9 cellular contexts compared by ENCODE assay signal in the genomic region with DNA sequence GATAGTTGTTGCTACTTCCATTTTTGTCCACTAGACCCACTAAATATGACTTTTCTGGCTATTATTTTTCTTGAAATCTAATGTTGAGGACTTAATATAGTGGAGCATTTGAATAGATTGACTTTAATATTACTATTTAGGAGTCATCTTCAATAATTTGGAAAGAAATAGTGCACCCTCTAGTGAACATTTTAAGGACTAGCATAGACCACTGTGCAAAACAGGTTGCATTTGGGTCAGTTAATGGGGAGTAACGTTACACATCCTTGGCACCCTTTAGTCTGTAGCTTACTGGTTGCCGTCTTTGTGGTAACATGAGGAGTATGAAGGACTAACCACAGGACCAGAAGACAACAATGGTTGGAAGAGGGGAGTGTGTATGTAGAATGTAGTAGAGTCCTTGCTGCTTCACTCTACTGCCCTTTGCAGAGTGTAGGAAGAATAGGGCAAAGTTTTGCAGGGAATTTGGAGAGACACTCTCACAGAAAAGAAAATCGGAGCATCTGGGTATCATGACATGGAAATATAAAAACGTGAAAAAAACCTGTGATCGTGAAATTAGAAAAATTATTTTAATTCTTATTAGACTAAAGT. TPM values are rescaled to one million over a fixed set of nuclear protein-coding genes. Genes with fewer than 3 reads are reported as not detected.
DNase-seq lines count a peak whose midpoint lies in the region; ATAC-seq and TF ChIP-seq lines count a peak whose summit lies in the region.
"Had no signal": no experiment of that assay in that cellular context is flagged by ENCODE, and none has a peak within 500 bp of the region (broad histone marks: within the 10 kb centered on the region; RNA-seq: fewer than 3 reads in every experiment).

No MANE protein-coding gene starts in this region.

- H4K91ac ChIP-seq in neuronal stem cell (ENCODE audit: low read depth, low read length, poor library complexity): no peak overlapping the region

- H2BK12ac ChIP-seq in neuronal stem cell (ENCODE audit: low read length): no peak overlapping the region

- H3K4ac ChIP-seq in neuronal stem cell (ENCODE audit: low read length): no peak overlapping the region

- no peaks in the 10 kb centered on the region for H3K79me1 ChIP-seq in neuronal stem cell (ENCODE audit: low read depth, low read length)

- no peak overlapping the region for H3K14ac ChIP-seq in neuronal stem cell (ENCODE audit: low read length)

- no peak overlapping the region for H3K18ac ChIP-seq in neuronal stem cell (ENCODE audit: low read length)

- no peaks in the 10 kb centered on the region for H3K27me3 ChIP-seq in neuronal stem cell (ENCODE audit: control insufficient read depth in 3 of 3, insufficient read depth in 3 of 3, low read depth in 1 of 3, low read length in 3 of 3)

- H4K8ac ChIP-seq in neuronal stem cell (ENCODE audit: low read depth, low read length): no peak overlapping the region

- H2BK15ac ChIP-seq in neuronal stem cell (ENCODE audit: low read length): no peak overlapping the region

- ATAC-seq in GM21619 (IDR thresholded peaks at IDR 0.05; ENCODE audit: unreplicated experiment): no peak
- no peak for ATAC-seq in GM21786 (IDR thresholded peaks at IDR 0.05; ENCODE audit: unreplicated experiment)

- H3K36me3 ChIP-seq in neuronal stem cell (replicated peaks in 1 of 2; ENCODE audit: control insufficient read depth in 2 of 2, insufficient read depth in 2 of 2, low read length in 2 of 2): no peaks in the 10 kb centered on the region

- no peaks in the 10 kb centered on the region for H3K36me3 Mint-ChIP-seq in progenitor cell of endocrine pancreas (ENCODE audit: insufficient read depth)

- H3K9me3 Mint-ChIP-seq in progenitor cell of endocrine pancreas (ENCODE audit: low read depth): no peaks in the 10 kb centered on the region

- no peak overlapping the region for H3K27ac Mint-ChIP-seq in progenitor cell of endocrine pancreas

- TF ChIP-seq CTCF in epithelial cell of esophagus (IDR thresholded peaks at IDR 0.05; ENCODE audit: insufficient read depth, low read depth, low read length, missing control alignments) (peak; percentile 54), progenitor cell of endocrine pancreas (IDR thresholded peaks at IDR 0.05; ENCODE audit: unreplicated experiment) (peak; percentile 40)

- no peaks in the 10 kb centered on the region for H3K4me1 ChIP-seq in neuronal stem cell (ENCODE audit: control insufficient read depth in 2 of 2, insufficient read depth in 1 of 2, low read depth in 1 of 2, low read length in 2 of 2)

- no peak overlapping the region for H3K4me2 ChIP-seq in neuronal stem cell (ENCODE audit: insufficient read depth, low read length, poor library complexity, severe bottlenecking)

- no peak overlapping the region for H2AK5ac ChIP-seq in neuronal stem cell (ENCODE audit: low read depth, low read length)

- no peak overlapping the region for H3K23ac ChIP-seq in neuronal stem cell (ENCODE audit: low read depth, low read length, poor library complexity)

- no peak overlapping the region for H3K4me3 Mint-ChIP-seq in progenitor cell of endocrine pancreas (ENCODE audit: low read depth)

- no peak overlapping the region for H3K27ac ChIP-seq in neuronal stem cell (replicated peaks; ENCODE audit: low read length)

- H3K4me1 Mint-ChIP-seq in progenitor cell of endocrine pancreas (ENCODE audit: low read depth): no peaks in the 10 kb centered on the region

- H2BK120ac ChIP-seq in neuronal stem cell (ENCODE audit: low read depth, low read length): no peak overlapping the region

- peaks cover 5% of the 10 kb centered on the region for H3K27me3 Mint-ChIP-seq in progenitor cell of endocrine pancreas

- WGBS in neuronal stem cell (ENCODE audit: extremely low coverage in 2 of 2, insufficient read length in 2 of 2, insufficient replicate concordance in 1 of 2), 2 donors: no CpG with 5 or more reads among the region's 5 CpGs

- H3K9ac ChIP-seq in neuronal stem cell (ENCODE audit: low read depth, low read length, poor library complexity): no peak overlapping the region

- DNase-seq in DMS53 (lab: John Stamatoyannopoulos, UW): peak; percentile 48
- DNase-seq in DMS53 treated with DMSO at 0.1 percent for 48 hours (lab: John Stamatoyannopoulos, UW; ENCODE audit: unreplicated experiment): no peak
- DNase-seq in NCI-H226: peak; percentile 32
- peak; percentile 39 for DNase-seq in epithelial cell of esophagus (ENCODE audit: low read depth)
- DNase-seq in progenitor cell of endocrine pancreas (ENCODE audit: low spot score, unreplicated experiment): no peak
- DNase-seq in neuronal stem cell (ENCODE audit: low spot score): no peak

- H3K9me3 ChIP-seq in neuronal stem cell (replicated peaks in 1 of 2; ENCODE audit: control insufficient read depth in 2 of 2, insufficient read depth in 1 of 2, low read depth in 1 of 2, low read length in 2 of 2): peaks cover 0 to 2% of the 10 kb centered on the region in 2 donors

- H2BK5ac ChIP-seq in neuronal stem cell (ENCODE audit: low read length): no peak overlapping the region

- H3K4me3 ChIP-seq in epithelial cell of esophagus (ENCODE audit: low read length): no peak overlapping the region
- no peak overlapping the region for H3K4me3 ChIP-seq in neuronal stem cell (ENCODE audit: low read length in 2 of 2)

- H2AFZ ChIP-seq in neuronal stem cell (ENCODE audit: low read length): no peak overlapping the region

RNA-seq across cellular contexts. Expression of gene RFPL4B, which starts 25.2 kb away (rescaled TPM):
- total RNA-seq in progenitor cell of endocrine pancreas: not detected in 2 replicates
- polyA plus RNA-seq in neuronal stem cell (2013, experiment 1 of 2): not detected
- polyA plus RNA-seq in neuronal stem cell (2013, experiment 2 of 2): 0.01 TPM
- polyA plus RNA-seq: esophagus had no signal

Comparison
In these comparisons a context has a peak if more than half of its experiments do, and no peak if none do; other contexts are left out.
1. DNase-seq: peak in DMS53 (single experiment), NCI-H226 (single experiment) and epithelial cell of esophagus (single experiment); none in DMS53 treated with DMSO at 0.1 percent for 48 hours (single experiment), progenitor cell of endocrine pancreas (single experiment) and neuronal stem cell (single experiment).